9 cellular contexts compared by ENCODE assay signal in the genomic region with DNA sequence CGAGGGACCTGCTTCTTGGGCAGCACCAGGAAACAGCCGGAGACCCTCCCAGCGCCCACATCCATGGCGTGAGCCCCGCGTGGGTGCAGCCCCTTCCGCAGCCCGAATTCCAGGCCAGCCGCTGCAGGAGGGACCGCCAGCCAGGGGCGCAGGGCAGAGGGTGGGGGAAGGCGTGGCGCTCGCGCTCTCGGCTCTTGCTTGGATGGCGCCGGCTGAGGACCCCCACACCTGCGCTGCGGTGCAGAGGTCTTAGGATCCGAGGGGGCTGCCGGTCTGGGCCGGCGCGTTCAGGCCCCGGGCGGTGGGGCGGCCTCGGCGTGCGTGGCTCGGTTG. TPM values are rescaled to one million over a fixed set of nuclear protein-coding genes. Genes with fewer than 3 reads are reported as not detected.
DNase-seq lines count a peak whose midpoint lies in the region; ATAC-seq, FAIRE-seq and TF ChIP-seq lines count a peak whose summit lies in the region.
"Had no signal": no experiment of that assay in that cellular context is flagged by ENCODE, and none has a peak within 500 bp of the region (broad histone marks: within the 10 kb centered on the region; RNA-seq: fewer than 3 reads in every experiment).

No MANE protein-coding gene starts in this region.

- no peaks in the 10 kb centered on the region for H3K9me3 Mint-ChIP-seq in activated CD4-positive, alpha-beta T cell treated with anti-CD3 and anti-CD28 coated beads, Interleukin-2, amount 10 ng/mL, durations not matched to agents 24 days and 14 days
- H3K9me3 Mint-ChIP-seq in astrocyte (ENCODE audit: unreplicated experiment), result no peaks in the 10 kb centered on the region
- H3K9me3 Mint-ChIP-seq: activated T-helper 1 cell treated with anti-CD3 and anti-CD28 coated beads, Interleukin-12 subunit alpha, Interleukin-12 subunit beta, Interleukin-2, Interleukin-4 antibody, amounts not matched to agents 30 ng/mL and 10 ng/mL and 1 ng/mL, durations not matched to agents 14 hours and 24 hours and 36 hours had no signal

- FAIRE-seq in astrocyte (lab: Jason Lieb, UNC), result no peak

- intact Hi-C loops in activated CD4-positive, alpha-beta T cell treated with anti-CD3 and anti-CD28 coated beads, Interleukin-2, amount 10 ng/mL, durations not matched to agents 24 days and 14 days (cut with micrococcal nuclease), result loop anchor here (1.0 to 5.0 kb wide), 5 partner anchors 29 to 383 kb away; a partner anchor contains a TSS
- intact Hi-C loops in right lobe of liver (cut with DNase I), result loop anchor here (5.0 to 10.0 kb wide), 3 partner anchors 99 to 232 kb away; no protein-coding TSS in a partner anchor

- no peaks in the 10 kb centered on the region for H4K20me1 ChIP-seq in astrocyte (ENCODE audit: insufficient read depth, low read length)

- H3K27ac ChIP-seq in astrocyte (ENCODE audit: low read depth, low read length) (no peak overlapping the region), right lobe of liver (no peak overlapping the region), thoracic aorta (no peak overlapping the region)

- peak overlapping the region; percentile 23 for H3K4me3 Mint-ChIP-seq in activated CD4-positive, alpha-beta T cell treated with anti-CD3 and anti-CD28 coated beads, Interleukin-2, amount 10 ng/mL, durations not matched to agents 24 days and 14 days
- no peak overlapping the region for H3K4me3 Mint-ChIP-seq in astrocyte (ENCODE audit: unreplicated experiment)
- H3K4me3 Mint-ChIP-seq: activated T-helper 1 cell treated with anti-CD3 and anti-CD28 coated beads, Interleukin-12 subunit alpha, Interleukin-12 subunit beta, Interleukin-2, Interleukin-4 antibody, amounts not matched to agents 30 ng/mL and 10 ng/mL and 1 ng/mL, durations not matched to agents 14 hours and 24 hours and 36 hours had no signal

- DNase-seq in activated CD4-positive, alpha-beta T cell treated with anti-CD3 and anti-CD28 coated beads, Interleukin-2, amount 10 ng/mL, durations not matched to agents 24 days and 14 days, result no peak
- no peak for DNase-seq in activated CD4-positive, alpha-beta T cell treated with anti-CD3 and anti-CD28 coated beads, Interleukin-2, amount 50 U/mL, for 1 hour
- no peak for DNase-seq in astrocyte (ENCODE audit: low read depth)
- DNase-seq in right lobe of liver, result no peak
- DNase-seq in thoracic aorta (ENCODE audit: low spot score), result no peak
- DNase-seq in dermis blood vessel endothelial cell, result no peak

- H3K27me3 ChIP-seq in astrocyte (ENCODE audit: insufficient read depth, low read length), result no peaks in the 10 kb centered on the region
- no peaks in the 10 kb centered on the region for H3K27me3 ChIP-seq in right lobe of liver
- H3K27me3 ChIP-seq in thoracic aorta (replicated peaks; ENCODE audit: insufficient read depth), result no peaks in the 10 kb centered on the region

- H3K79me2 ChIP-seq in astrocyte (ENCODE audit: insufficient read depth, low read length), result no peaks in the 10 kb centered on the region

- TF ChIP-seq POLR2A in right lobe of liver (IDR thresholded peaks at IDR 0.05), result no peak

- peaks cover 31% of the 10 kb centered on the region for H3K27me3 Mint-ChIP-seq in activated CD4-positive, alpha-beta T cell treated with anti-CD3 and anti-CD28 coated beads, Interleukin-2, amount 10 ng/mL, durations not matched to agents 24 days and 14 days
- peaks cover 30% of the 10 kb centered on the region for H3K27me3 Mint-ChIP-seq in astrocyte (ENCODE audit: low read depth, unreplicated experiment)

- no peak for ATAC-seq in right lobe of liver
- ATAC-seq in thoracic aorta (ENCODE audit: insufficient number of reproducible peaks, low FRiP score, low read depth), result no peak
- no peak for ATAC-seq in HG02981 (IDR thresholded peaks at IDR 0.05; ENCODE audit: unreplicated experiment)
- ATAC-seq in HG03280 (IDR thresholded peaks at IDR 0.05; ENCODE audit: unreplicated experiment), result no peak

- H3K9ac ChIP-seq in astrocyte (ENCODE audit: low read length), result no peak overlapping the region

- H3K4me2 ChIP-seq in astrocyte (ENCODE audit: low read length), result peak overlapping the region; percentile 83

- H2AFZ ChIP-seq in astrocyte (ENCODE audit: low read depth, low read length), result peak overlapping the region; percentile 85

- no peaks in the 10 kb centered on the region for H3K36me3 ChIP-seq in astrocyte (ENCODE audit: insufficient read depth, low read length)
- no peaks in the 10 kb centered on the region for H3K36me3 ChIP-seq in right lobe of liver
- H3K36me3 ChIP-seq in thoracic aorta, result no peaks in the 10 kb centered on the region

- no peak overlapping the region for H3K4me3 ChIP-seq in astrocyte (ENCODE audit: insufficient read depth, low read depth, low read length)
- peak overlapping the region; percentile 7 to 37 (median 23) for H3K4me3 ChIP-seq in right lobe of liver
- H3K4me3 ChIP-seq in thoracic aorta, result peak overlapping the region; percentile 64

- H3K27ac Mint-ChIP-seq in activated CD4-positive, alpha-beta T cell treated with anti-CD3 and anti-CD28 coated beads, Interleukin-2, amount 10 ng/mL, durations not matched to agents 24 days and 14 days, result no peak overlapping the region
- no peak overlapping the region for H3K27ac Mint-ChIP-seq in astrocyte (ENCODE audit: unreplicated experiment)
- H3K27ac Mint-ChIP-seq: activated T-helper 1 cell treated with anti-CD3 and anti-CD28 coated beads, Interleukin-12 subunit alpha, Interleukin-12 subunit beta, Interleukin-2, Interleukin-4 antibody, amounts not matched to agents 30 ng/mL and 10 ng/mL and 1 ng/mL, durations not matched to agents 14 hours and 24 hours and 36 hours had no signal

- H3K9me3 ChIP-seq in astrocyte (ENCODE audit: insufficient read depth, low read depth, low read length) (no peaks in the 10 kb centered on the region), right lobe of liver (no peaks in the 10 kb centered on the region), thoracic aorta (no peaks in the 10 kb centered on the region)

- H3K4me1 Mint-ChIP-seq in activated CD4-positive, alpha-beta T cell treated with anti-CD3 and anti-CD28 coated beads, Interleukin-2, amount 10 ng/mL, durations not matched to agents 24 days and 14 days, result peaks cover 14% of the 10 kb centered on the region
- peaks cover 4% of the 10 kb centered on the region for H3K4me1 Mint-ChIP-seq in astrocyte (ENCODE audit: low read depth, unreplicated experiment)

- no peaks in the 10 kb centered on the region for H3K36me3 Mint-ChIP-seq in activated CD4-positive, alpha-beta T cell treated with anti-CD3 and anti-CD28 coated beads, Interleukin-2, amount 10 ng/mL, durations not matched to agents 24 days and 14 days (ENCODE audit: low read depth)
- H3K36me3 Mint-ChIP-seq in astrocyte (ENCODE audit: low read depth, unreplicated experiment), result no peaks in the 10 kb centered on the region

- 10% methylated on average over 6 of the region's 32 CpGs for whole genome bisulfite sequencing in right lobe of liver (ENCODE audit: insufficient coverage, low coverage, low lambda C conversion rate, missing lambda C conversion rate)

- TF ChIP-seq CTCF in astrocyte (IDR thresholded peaks at IDR 0.05; ENCODE audit: insufficient read depth, low read depth, low read length) (no peak), right lobe of liver (IDR thresholded peaks at IDR 0.05) (no peak), thoracic aorta (IDR thresholded peaks at IDR 0.05) (no peak)

- peaks cover 17% of the 10 kb centered on the region for H3K4me1 ChIP-seq in astrocyte (ENCODE audit: insufficient read depth, low read length)
- H3K4me1 ChIP-seq in right lobe of liver, result peaks cover 0 to 14% (median 0%) of the 10 kb centered on the region in 4 donors
- peaks cover 11 to 44% of the 10 kb centered on the region in 2 donors for H3K4me1 ChIP-seq in thoracic aorta (ENCODE audit: control insufficient read depth in 1 of 2, low read depth in 2 of 2)

RNA-seq across cellular contexts. Expression of a gene that starts 28.8 kb away (rescaled TPM):
- total RNA-seq in activated CD4-positive, alpha-beta T cell treated with anti-CD3 and anti-CD28 coated beads, Interleukin-2, amount 10 ng/mL, durations not matched to agents 24 days and 14 days, result 3,353 and 3,420 TPM in 2 replicates
- 7,049 and 7,369 TPM in 2 replicates for total RNA-seq in astrocyte
- 1,000 to 10,000 TPM in 3 of 6 experiments, 100 to 1,000 TPM in 3; 218 to 2,508 (median 1,326) TPM for total RNA-seq in right lobe of liver
- total RNA-seq in thoracic aorta, result 1,000 to 10,000 TPM; 4,421 to 4,935 TPM
- total RNA-seq in dermis blood vessel endothelial cell, result 6,291 and 7,288 TPM in 2 replicates

RNA-seq across cellular contexts. Expression of a gene that starts 44.3 kb away (rescaled TPM):
- total RNA-seq in activated CD4-positive, alpha-beta T cell treated with anti-CD3 and anti-CD28 coated beads, Interleukin-2, amount 10 ng/mL, durations not matched to agents 24 days and 14 days, result 0.26 and 0.51 TPM in 2 replicates
- 5.6 and 8.0 TPM in 2 replicates for total RNA-seq in astrocyte
- total RNA-seq in right lobe of liver, result under 1 TPM in 1 of 6 experiments, not detected in 5; 0.22 TPM
- 1 to 10 TPM; 4.2 to 9.2 TPM for total RNA-seq in thoracic aorta
- 0.42 and 1.0 TPM in 2 replicates for total RNA-seq in dermis blood vessel endothelial cell
